ENCODE assay signal across 11 cellular contexts in genomic region chr3:42905740-42906084, GRCh38. TPM values are rescaled to one million over a fixed set of nuclear protein-coding genes. Genes with fewer than 3 reads are reported as not detected.
A peak's percentile ranks its signal among the peaks of the same experiment; 100 is the strongest.
DNase-seq lines count a peak whose midpoint lies in the region; ATAC-seq and TF ChIP-seq lines count a peak whose summit lies in the region.
"Had no signal": no experiment of that assay in that cellular context is flagged by ENCODE, and none has a peak within 500 bp of the region (broad histone marks: within the 10 kb centered on the region; RNA-seq: fewer than 3 reads in every experiment).

No MANE protein-coding gene starts in this region.

- POLR2A ChIA-PET in activated naive CD8-positive, alpha-beta T cell treated with anti-CD3 and anti-CD28 coated beads, Interleukin-2, amount 10 ng/mL, durations not matched to agents 7 days and 5 days (lab: Charles Lee) = no interaction called here
- POLR2A ChIA-PET in PC-3 (lab: Charles Lee; ENCODE audit: unreplicated experiment) = no interaction called here

- H3K9me2 ChIP-seq in PC-3 (replicated peaks; ENCODE audit: low read length) = no peaks in the 10 kb centered on the region

- no TSS peak for BruUV-seq in PC-3 (replicated peaks; lab: Mats Ljungman, UMichigan)

- H4K20me1 ChIP-seq in PC-3 (ENCODE audit: low read length) = no peaks in the 10 kb centered on the region
- H4K20me1 ChIP-seq: BLaER1 treated with 17β-estradiol and CSF1 and Interleukin-3, amounts not matched to agents 10 nM and 100 nM had no signal

- H3K4me2 ChIP-seq in PC-3 (ENCODE audit: low read length) = no peak overlapping the region
- H3K4me2 ChIP-seq: BLaER1 treated with 17β-estradiol and CSF1 and Interleukin-3, amounts not matched to agents 10 nM and 100 nM had no signal

- H3K4me3 Mint-ChIP-seq in T-helper 2 cell treated with Interferon-gamma antibody and Interleukin-4, amounts not matched to agents 5 μg/mL and 100 μg/mL, for 36 hours = peak overlapping the region; percentile 30
- peak overlapping the region; percentile 73 for H3K4me3 Mint-ChIP-seq in activated naive CD8-positive, alpha-beta T cell treated with anti-CD3 and anti-CD28 coated beads, Interleukin-2, amount 10 ng/mL, durations not matched to agents 7 days and 5 days
- H3K4me3 Mint-ChIP-seq: mesothelial cell of epicardium had no signal

- peaks cover 11% of the 10 kb centered on the region for H3K4me1 Mint-ChIP-seq in T-helper 2 cell treated with Interferon-gamma antibody and Interleukin-4, amounts not matched to agents 5 μg/mL and 100 μg/mL, for 36 hours (ENCODE audit: low read depth)
- peaks cover 11% of the 10 kb centered on the region for H3K4me1 Mint-ChIP-seq in activated naive CD8-positive, alpha-beta T cell treated with anti-CD3 and anti-CD28 coated beads, Interleukin-2, amount 10 ng/mL, durations not matched to agents 7 days and 5 days
- H3K4me1 Mint-ChIP-seq: mesothelial cell of epicardium had no signal

- CTCF ChIA-PET in PC-3 (lab: Charles Lee) = no interaction called here

- H3K4me3 ChIP-seq in left lung (peak overlapping the region; percentile 52 to 71), PC-3 (ENCODE audit: low read length) (no peak overlapping the region)

- H3K9me3 Mint-ChIP-seq in T-helper 2 cell treated with Interferon-gamma antibody and Interleukin-4, amounts not matched to agents 5 μg/mL and 100 μg/mL, for 36 hours = peaks cover 36% of the 10 kb centered on the region
- peaks cover 17% of the 10 kb centered on the region for H3K9me3 Mint-ChIP-seq in activated naive CD8-positive, alpha-beta T cell treated with anti-CD3 and anti-CD28 coated beads, Interleukin-2, amount 10 ng/mL, durations not matched to agents 7 days and 5 days

- H2AFZ ChIP-seq in PC-3 (ENCODE audit: low read length) = no peak overlapping the region

- no peaks in the 10 kb centered on the region for H3K79me2 ChIP-seq in PC-3 (ENCODE audit: low read length)

- H3K9ac ChIP-seq in PC-3 (ENCODE audit: low read length) = no peak overlapping the region
- H3K9ac ChIP-seq: BLaER1 treated with 17β-estradiol and CSF1 and Interleukin-3, amounts not matched to agents 10 nM and 100 nM had no signal

- peaks cover 10% of the 10 kb centered on the region for H3K36me3 Mint-ChIP-seq in T-helper 2 cell treated with Interferon-gamma antibody and Interleukin-4, amounts not matched to agents 5 μg/mL and 100 μg/mL, for 36 hours (ENCODE audit: low read depth)
- H3K36me3 Mint-ChIP-seq in activated naive CD8-positive, alpha-beta T cell treated with anti-CD3 and anti-CD28 coated beads, Interleukin-2, amount 10 ng/mL, durations not matched to agents 7 days and 5 days = peaks cover 20% of the 10 kb centered on the region
- H3K36me3 Mint-ChIP-seq: mesothelial cell of epicardium had no signal

- H3K27ac Mint-ChIP-seq in T-helper 2 cell treated with Interferon-gamma antibody and Interleukin-4, amounts not matched to agents 5 μg/mL and 100 μg/mL, for 36 hours = no peak overlapping the region
- peak overlapping the region; percentile 25 for H3K27ac Mint-ChIP-seq in activated naive CD8-positive, alpha-beta T cell treated with anti-CD3 and anti-CD28 coated beads, Interleukin-2, amount 10 ng/mL, durations not matched to agents 7 days and 5 days
- H3K27ac Mint-ChIP-seq: mesothelial cell of epicardium had no signal

- ATAC-seq in activated naive CD8-positive, alpha-beta T cell treated with anti-CD3 and anti-CD28 coated beads, Interleukin-2, amount 10 ng/mL, durations not matched to agents 7 days and 5 days (ENCODE audit: low read depth) = peak; percentile 25
- ATAC-seq in left lung (no peak), GM21381 (IDR thresholded peaks at IDR 0.05; ENCODE audit: unreplicated experiment) (no peak), HG03571 (IDR thresholded peaks at IDR 0.05; ENCODE audit: unreplicated experiment) (no peak), PC-3 (no peak)

- H3K36me3 ChIP-seq in left lung (peaks cover 0 to 12% of the 10 kb centered on the region in 2 donors), PC-3 (ENCODE audit: low read depth, low read length) (no peaks in the 10 kb centered on the region)
- H3K36me3 ChIP-seq: BLaER1 treated with 17β-estradiol and CSF1 and Interleukin-3, amounts not matched to agents 10 nM and 100 nM had no signal

- TF ChIP-seq CTCF in left lung (IDR thresholded peaks at IDR 0.05) = no peak
- no peak for TF ChIP-seq CTCF in PC-3 (conservative IDR thresholded peaks at IDR 0.05; ENCODE audit: low read depth, low read length)

- no peak for DNase-seq in T-helper 2 cell treated with Interferon-gamma antibody and Interleukin-4, amounts not matched to agents 5 μg/mL and 100 μg/mL, for 36 hours (ENCODE audit: low spot score)
- no peak for DNase-seq in T-helper 2 cell
- no peak for DNase-seq in activated naive CD8-positive, alpha-beta T cell treated with anti-CD3 and anti-CD28 coated beads, Interleukin-2, amount 10 ng/mL, durations not matched to agents 7 days and 5 days
- DNase-seq in left lung = no peak
- peak; percentile 46 for DNase-seq in superior temporal gyrus (ENCODE audit: extremely low spot score)
- no peak for DNase-seq in PC-3

- H3K9me3 ChIP-seq in left lung = peaks cover 0 to 5% of the 10 kb centered on the region in 2 donors
- H3K9me3 ChIP-seq in PC-3 (ENCODE audit: low read length) = peaks cover 3% of the 10 kb centered on the region; the same call in 1 of the 2 replicates

- peaks cover 0 to 15% of the 10 kb centered on the region in 2 donors for H3K4me1 ChIP-seq in left lung
- H3K4me1 ChIP-seq in PC-3 (ENCODE audit: insufficient read depth, low read length) = peaks cover 19% of the 10 kb centered on the region
- H3K4me1 ChIP-seq: BLaER1 treated with 17β-estradiol and CSF1 and Interleukin-3, amounts not matched to agents 10 nM and 100 nM had no signal

- H3K27me3 ChIP-seq in left lung (peaks cover 0 to 16% of the 10 kb centered on the region in 2 donors), PC-3 (ENCODE audit: low read length) (no peaks in the 10 kb centered on the region)

- peaks cover 34% of the 10 kb centered on the region for H3K27me3 Mint-ChIP-seq in T-helper 2 cell treated with Interferon-gamma antibody and Interleukin-4, amounts not matched to agents 5 μg/mL and 100 μg/mL, for 36 hours (ENCODE audit: low read depth)
- peaks cover 41% of the 10 kb centered on the region for H3K27me3 Mint-ChIP-seq in activated naive CD8-positive, alpha-beta T cell treated with anti-CD3 and anti-CD28 coated beads, Interleukin-2, amount 10 ng/mL, durations not matched to agents 7 days and 5 days

- peaks cover 4% of the 10 kb centered on the region for H3F3A ChIP-seq in PC-3 (ENCODE audit: low read length, unreplicated experiment)

- H3K27ac ChIP-seq in left lung (peak overlapping the region in 1 of 2 donors; percentile 50), PC-3 (ENCODE audit: low read length) (no peak overlapping the region)
- H3K27ac ChIP-seq: BLaER1 treated with 17β-estradiol and CSF1 and Interleukin-3, amounts not matched to agents 10 nM and 100 nM had no signal

- intact Hi-C loops in left lung (cut with DNase I) (no loop called here), PC-3 (cut with micrococcal nuclease) (no loop called here)

RNA-seq across cellular contexts. Expression of gene ZNF662, which starts 0.2 kb away (rescaled TPM):
- 1 to 10 TPM; 2.2 to 2.5 TPM for total RNA-seq in activated naive CD8-positive, alpha-beta T cell treated with anti-CD3 and anti-CD28 coated beads, Interleukin-2, amount 10 ng/mL, durations not matched to agents 7 days and 5 days
- total RNA-seq in left lung (1 to 10 TPM; 6.7 to 7.1 TPM), PC-3 (2014; rRNA removed) (0.04 TPM in 1 of 2 replicates, not detected in the other)

RNA-seq across cellular contexts. Expression of gene CYP8B1, which starts 30.0 kb away (rescaled TPM):
- not detected for total RNA-seq in activated naive CD8-positive, alpha-beta T cell treated with anti-CD3 and anti-CD28 coated beads, Interleukin-2, amount 10 ng/mL, durations not matched to agents 7 days and 5 days
- not detected for total RNA-seq in left lung
- not detected in 2 replicates for total RNA-seq in PC-3 (2014; rRNA removed)
- total RNA-seq: mesothelial cell of epicardium; T-helper 2 cell treated with Interferon-gamma antibody and Interleukin-4, amounts not matched to agents 100 ng/mL and 5 ng/mL, for 36 hours had no signal
